ENCODE assay signal across 31 cellular contexts in genomic region chr1:225225681-225226080, GRCh38.
DNase-seq lines count a peak whose midpoint lies in the region; TF ChIP-seq lines count a peak whose summit lies in the region.
"Had no signal": no experiment of that assay in that cellular context is flagged by ENCODE, and none has a peak within 500 bp of the region (broad histone marks: within the 10 kb centered on the region; RNA-seq: fewer than 3 reads in every experiment).

No MANE protein-coding gene starts in this region.

- no peak overlapping the region for H3K4ac ChIP-seq in trophoblast cell (ENCODE audit: low read depth, low read length)

- DNase-seq in Caco-2 (no peak), trophoblast cell (peak; percentile 78 to 82), posterior cingulate gyrus (no peak), iPS-NIHi11 (ENCODE audit: low spot score) (no peak)
- DNase-seq in CD8-positive, alpha-beta memory T cell: no peak
- DNase-seq: 8988T; ACHN; AML-193; BE2C; C1 segment of cervical spinal cord; Calu3; CD4-positive, alpha-beta memory T cell; CD4-positive, alpha-beta T cell; CD4-positive, CD25-positive, alpha-beta regulatory T cell; CD8-positive, alpha-beta T cell; COR-L47; DMS 273 treated with DMSO at 0.1 percent for 48 hours; DMS153; DMS53; DMS79; DMS79 treated with DMSO at 0.1 percent for 48 hours; DND-41; EL had no signal

- H3K27ac ChIP-seq in VCaP: peak overlapping the region; percentile 68; the same call in 1 of the 2 replicates
- H3K27ac ChIP-seq in trophoblast cell (ENCODE audit: low read depth, low read length): no peak overlapping the region
- H3K27ac ChIP-seq in CD8-positive, alpha-beta memory T cell (ENCODE audit: low read depth, low read length): no peak overlapping the region
- H3K27ac ChIP-seq: 22Rv1; A549; BLaER1; BLaER1 treated with 17β-estradiol and CSF1 and Interleukin-3, amounts not matched to agents 10 nM and 100 nM; C4-2B had no signal

- no peaks in the 10 kb centered on the region for H3K79me1 ChIP-seq in trophoblast cell (ENCODE audit: low read length)

- no peak for TF ChIP-seq CTCF in Caco-2 (IDR thresholded peaks at IDR 0.05; ENCODE audit: insufficient read depth in 1 of 2, low read depth in 1 of 2, low read length in 1 of 2, severe bottlenecking in 1 of 2, unreplicated experiment in 1 of 2)
- TF ChIP-seq CTCF in VCaP (conservative IDR thresholded peaks at IDR 0.05): no peak

- peaks cover 48% of the 10 kb centered on the region for H3K4me1 Mint-ChIP-seq in Caco-2 (ENCODE audit: low read depth, unreplicated experiment)
- no peaks in the 10 kb centered on the region for H3K4me1 Mint-ChIP-seq in CD8-positive, alpha-beta memory T cell
- H3K4me1 Mint-ChIP-seq: B cell; CD14-positive monocyte; CD4-positive, alpha-beta memory T cell; CD4-positive, CD25-positive, alpha-beta regulatory T cell had no signal

- no peak overlapping the region for H3K9ac ChIP-seq in trophoblast cell (ENCODE audit: low read length)
- H3K9ac ChIP-seq: BLaER1; BLaER1 treated with 17β-estradiol and CSF1 and Interleukin-3, amounts not matched to agents 10 nM and 100 nM had no signal

- H3K27me3 ChIP-seq in Caco-2 (replicated peaks; ENCODE audit: control insufficient read depth, insufficient read depth, low read length) (no peaks in the 10 kb centered on the region), trophoblast cell (ENCODE audit: insufficient read depth, low read length) (no peaks in the 10 kb centered on the region)
- H3K27me3 ChIP-seq in CD8-positive, alpha-beta memory T cell (ENCODE audit: insufficient read depth, low read length, poor library complexity, severe bottlenecking): no peaks in the 10 kb centered on the region
- H3K27me3 ChIP-seq: BE2C; BLaER1; BLaER1 treated with 17β-estradiol and CSF1 and Interleukin-3, amounts not matched to agents 10 nM and 100 nM had no signal

- H3K79me2 ChIP-seq in trophoblast cell (ENCODE audit: control insufficient read depth, insufficient read depth, low read length, poor library complexity): no peaks in the 10 kb centered on the region

- intact Hi-C loops in Caco-2 (cut with micrococcal nuclease; ENCODE audit: unreplicated experiment): loop anchor here (5.0 to 10.0 kb wide), 2 partner anchors 192 to 211 kb away; no protein-coding TSS in a partner anchor
- intact Hi-C loops in posterior cingulate gyrus (cut with DNase I): no loop called here

- no peak overlapping the region for H3K23ac ChIP-seq in trophoblast cell (ENCODE audit: low read length)

- H2BK12ac ChIP-seq in trophoblast cell (ENCODE audit: low read length): no peak overlapping the region

- no peak overlapping the region for H2BK5ac ChIP-seq in trophoblast cell (ENCODE audit: low read depth, low read length, poor library complexity)

- BruUV-seq in Caco-2 (replicated peaks; lab: Mats Ljungman, UMichigan): no TSS peak

- H3K14ac ChIP-seq in trophoblast cell (ENCODE audit: low read length): no peak overlapping the region

- H3K27me3 Mint-ChIP-seq in Caco-2 (ENCODE audit: insufficient read depth, unreplicated experiment): no peaks in the 10 kb centered on the region
- H3K27me3 Mint-ChIP-seq in CD8-positive, alpha-beta memory T cell: peaks cover 0 to 8% of the 10 kb centered on the region in 2 donors
- H3K27me3 Mint-ChIP-seq: CD4-positive, CD25-positive, alpha-beta regulatory T cell had no signal

- no CpG with 5 or more reads among the region's 2 CpGs for WGBS in trophoblast cell (ENCODE audit: extremely low coverage, insufficient coverage, insufficient read length)

- no peak overlapping the region for H4K12ac ChIP-seq in trophoblast cell (ENCODE audit: low read depth, low read length)

- H3K36me3 Mint-ChIP-seq in Caco-2 (ENCODE audit: insufficient read depth, unreplicated experiment): peaks cover 6% of the 10 kb centered on the region
- no peaks in the 10 kb centered on the region for H3K36me3 Mint-ChIP-seq in CD8-positive, alpha-beta memory T cell
- H3K36me3 Mint-ChIP-seq: CD14-positive monocyte; CD4-positive, alpha-beta memory T cell; CD4-positive, CD25-positive, alpha-beta regulatory T cell; CD8-positive, alpha-beta T cell had no signal

- no peak overlapping the region for H3K4me2 ChIP-seq in trophoblast cell (ENCODE audit: low read length)
- H3K4me2 ChIP-seq: A549; BLaER1; BLaER1 treated with 17β-estradiol and CSF1 and Interleukin-3, amounts not matched to agents 10 nM and 100 nM had no signal

- no peak overlapping the region for H3K4me3 ChIP-seq in Caco-2 (ENCODE audit: low read depth, low read length)
- H3K4me3 ChIP-seq in trophoblast cell (ENCODE audit: low read depth, low read length): no peak overlapping the region
- no peak overlapping the region for H3K4me3 ChIP-seq in CD8-positive, alpha-beta memory T cell (ENCODE audit: low read length)
- H3K4me3 ChIP-seq: A549; BLaER1; BLaER1 treated with 17β-estradiol and CSF1 and Interleukin-3, amounts not matched to agents 10 nM and 100 nM had no signal

- H3K27ac Mint-ChIP-seq in Caco-2 (ENCODE audit: unreplicated experiment): peak overlapping the region; percentile 61
- H3K27ac Mint-ChIP-seq in CD8-positive, alpha-beta memory T cell: no peak overlapping the region
- H3K27ac Mint-ChIP-seq: B cell; CD14-positive monocyte; CD4-positive, alpha-beta memory T cell; CD4-positive, alpha-beta T cell; CD4-positive, CD25-positive, alpha-beta regulatory T cell; CD8-positive, alpha-beta T cell had no signal

- H3K4me3 Mint-ChIP-seq in Caco-2 (ENCODE audit: unreplicated experiment): no peak overlapping the region
- no peak overlapping the region for H3K4me3 Mint-ChIP-seq in CD8-positive, alpha-beta memory T cell
- H3K4me3 Mint-ChIP-seq: B cell; CD14-positive monocyte; CD4-positive, alpha-beta memory T cell; CD4-positive, alpha-beta T cell; CD4-positive, CD25-positive, alpha-beta regulatory T cell; CD8-positive, alpha-beta T cell had no signal

- H3K18ac ChIP-seq in trophoblast cell (ENCODE audit: low read length): no peak overlapping the region

- H4K8ac ChIP-seq in trophoblast cell (ENCODE audit: low read depth, low read length): no peak overlapping the region

- H3K9me3 ChIP-seq in Caco-2 (peaks cover 15% of the 10 kb centered on the region), trophoblast cell (ENCODE audit: insufficient read depth, low read depth, low read length) (peaks cover 2% of the 10 kb centered on the region)
- no peaks in the 10 kb centered on the region for H3K9me3 ChIP-seq in CD8-positive, alpha-beta memory T cell (ENCODE audit: low read length)
- H3K9me3 ChIP-seq: A549, BE2C had no signal

- CTCF ChIA-PET in Caco-2 (lab: Charles Lee): interaction anchor here (0.6 kb wide), 1 partner anchor 864 kb away, joined by 3 read pairs; no protein-coding TSS in a partner anchor
- CTCF ChIA-PET in CD8-positive, alpha-beta memory T cell (lab: Charles Lee): no interaction called here

- no peak overlapping the region for H4K91ac ChIP-seq in trophoblast cell (ENCODE audit: low read depth, low read length)

- POLR2A ChIA-PET in Caco-2 (lab: Charles Lee): no interaction called here
- POLR2A ChIA-PET in CD8-positive, alpha-beta memory T cell (lab: Charles Lee): no interaction called here

- H3K36me3 ChIP-seq in Caco-2 (ENCODE audit: control insufficient read depth, insufficient read depth, low read length): no peaks in the 10 kb centered on the region; the same call in 1 of the 2 replicates
- H3K36me3 ChIP-seq in trophoblast cell (ENCODE audit: control insufficient read depth in 1 of 2, insufficient read depth in 2 of 2, low read length in 2 of 2): no peaks in the 10 kb centered on the region
- no peaks in the 10 kb centered on the region for H3K36me3 ChIP-seq in CD8-positive, alpha-beta memory T cell (ENCODE audit: insufficient read depth, low read length)
- H3K36me3 ChIP-seq: BE2C; BLaER1; BLaER1 treated with 17β-estradiol and CSF1 and Interleukin-3, amounts not matched to agents 10 nM and 100 nM had no signal

- H2AFZ ChIP-seq in trophoblast cell (ENCODE audit: insufficient read depth, low read length, poor library complexity): no peak overlapping the region

- no peak overlapping the region for H2AK5ac ChIP-seq in trophoblast cell (ENCODE audit: low read length)

- H3K9me3 Mint-ChIP-seq in Caco-2 (ENCODE audit: unreplicated experiment): peaks cover 29% of the 10 kb centered on the region
- no peaks in the 10 kb centered on the region for H3K9me3 Mint-ChIP-seq in CD8-positive, alpha-beta memory T cell
- H3K9me3 Mint-ChIP-seq: CD4-positive, alpha-beta T cell had no signal

- H3K4me1 ChIP-seq in Caco-2 (peaks cover 52% of the 10 kb centered on the region), trophoblast cell (ENCODE audit: control insufficient read depth in 1 of 2, insufficient read depth in 2 of 2, low read length in 2 of 2) (peaks cover 0 to 3% of the 10 kb centered on the region in 2 experiments)
- H3K4me1 ChIP-seq in CD8-positive, alpha-beta memory T cell (ENCODE audit: insufficient read depth, low read length): no peaks in the 10 kb centered on the region
- H3K4me1 ChIP-seq: A549; BE2C; BLaER1; BLaER1 treated with 17β-estradiol and CSF1 and Interleukin-3, amounts not matched to agents 10 nM and 100 nM had no signal

- no peak overlapping the region for H2BK120ac ChIP-seq in trophoblast cell (ENCODE audit: insufficient read depth, low read length, poor library complexity)

Comparison
In these comparisons a context has a peak if more than half of its experiments do, and no peak if none do; other contexts are left out.
1. DNase-seq: peak in trophoblast cell (2 of 2); none in Caco-2 (0 of 2), posterior cingulate gyrus (0 of 10), CD8-positive, alpha-beta memory T cell (0 of 5) and iPS-NIHi11 (single experiment).